In genomic region chr11:128804481-128804880, GRCh38 we compare ENCODE assay signal across 22 cellular contexts.
A peak's percentile ranks its signal among the peaks of the same experiment; 100 is the strongest.
DNase-seq lines count a peak whose midpoint lies in the region; ATAC-seq and TF ChIP-seq lines count a peak whose summit lies in the region.
"Had no signal": no experiment of that assay in that cellular context is flagged by ENCODE, and none has a peak within 500 bp of the region (broad histone marks: within the 10 kb centered on the region; RNA-seq: fewer than 3 reads in every experiment).

No MANE protein-coding gene starts in this region.

- DNase-seq in CD8-positive, alpha-beta T cell: no peak
- DNase-seq in M059J (ENCODE audit: low read depth) (peak; percentile 34), COLO668 (lab: John Stamatoyannopoulos, UW; ENCODE audit: unreplicated experiment) (no peak), Right ventricle myocardium inferior (ENCODE audit: missing footprints) (no peak), NAMALWA (ENCODE audit: low spot score) (no peak), amygdala (lab: John Stamatoyannopoulos, UW) (no peak)
- DNase-seq in effector memory CD8-positive, alpha-beta T cell: no peak
- no peak for DNase-seq in naive thymus-derived CD8-positive, alpha-beta T cell
- DNase-seq: activated T-cell treated with anti-CD3 and anti-CD28 coated beads, Interleukin-2, amount 50 U/mL, for 1 hour; DMS153; erythroblast; heart right ventricle; kidney; NCI-H1048; NCI-H2107; PC-9; stimulated activated naive B cell treated with anti-CD40 and anti-IgM and Interleukin-4, amounts not matched to agents 10 μg/mL and 1 μg/mL and 100 μg/mL, for 72 hours; tibial artery had no signal

- POLR2A ChIA-PET in CD8-positive, alpha-beta T cell (lab: Charles Lee): no interaction called here
- POLR2A ChIA-PET in naive thymus-derived CD8-positive, alpha-beta T cell (lab: Charles Lee): no interaction called here

- no peak overlapping the region for H3K4me3 ChIP-seq in CD8-positive, alpha-beta T cell (ENCODE audit: low read depth, low read length)
- H3K4me3 ChIP-seq: heart right ventricle, PC-9, SK-N-MC, smooth muscle cell, tibial artery had no signal

- H3K4me1 Mint-ChIP-seq in CD8-positive, alpha-beta T cell (ENCODE audit: low read depth): peaks cover 24% of the 10 kb centered on the region
- H3K4me1 Mint-ChIP-seq in effector memory CD8-positive, alpha-beta T cell (ENCODE audit: low read depth in 2 of 2): peaks cover 30 to 46% of the 10 kb centered on the region in 2 donors
- peaks cover 26 to 42% (median 38%) of the 10 kb centered on the region in 4 donors for H3K4me1 Mint-ChIP-seq in naive thymus-derived CD8-positive, alpha-beta T cell

- intact Hi-C loops in CD8-positive, alpha-beta T cell (cut with DNase I, micrococcal nuclease): no loop called here
- intact Hi-C loops in Right ventricle myocardium inferior (cut with DNase I): no loop called here

- no peaks in the 10 kb centered on the region for H3K9me3 Mint-ChIP-seq in CD8-positive, alpha-beta T cell
- H3K9me3 Mint-ChIP-seq in effector memory CD8-positive, alpha-beta T cell: no peaks in the 10 kb centered on the region
- H3K9me3 Mint-ChIP-seq in naive thymus-derived CD8-positive, alpha-beta T cell: no peaks in the 10 kb centered on the region
- H3K9me3 Mint-ChIP-seq: IgD-negative memory B cell; stimulated activated naive B cell treated with anti-CD40 and anti-IgM and Interleukin-4, amounts not matched to agents 10 μg/mL and 1 μg/mL and 100 μg/mL, for 72 hours had no signal

- H3K36me3 ChIP-seq in CD8-positive, alpha-beta T cell (ENCODE audit: insufficient read depth, low read length): peaks cover 54% of the 10 kb centered on the region

- H3K27me3 Mint-ChIP-seq in CD8-positive, alpha-beta T cell (ENCODE audit: low read depth): no peaks in the 10 kb centered on the region
- H3K27me3 Mint-ChIP-seq in effector memory CD8-positive, alpha-beta T cell: no peaks in the 10 kb centered on the region
- no peaks in the 10 kb centered on the region for H3K27me3 Mint-ChIP-seq in naive thymus-derived CD8-positive, alpha-beta T cell
- H3K27me3 Mint-ChIP-seq: IgD-negative memory B cell; stimulated activated naive B cell treated with anti-CD40 and anti-IgM and Interleukin-4, amounts not matched to agents 10 μg/mL and 1 μg/mL and 100 μg/mL, for 72 hours had no signal

- H3K4me3 Mint-ChIP-seq in CD8-positive, alpha-beta T cell: no peak overlapping the region
- no peak overlapping the region for H3K4me3 Mint-ChIP-seq in effector memory CD8-positive, alpha-beta T cell
- no peak overlapping the region for H3K4me3 Mint-ChIP-seq in naive thymus-derived CD8-positive, alpha-beta T cell
- H3K4me3 Mint-ChIP-seq: IgD-negative memory B cell; stimulated activated naive B cell treated with anti-CD40 and anti-IgM and Interleukin-4, amounts not matched to agents 10 μg/mL and 1 μg/mL and 100 μg/mL, for 72 hours had no signal

- H3K27ac Mint-ChIP-seq in CD8-positive, alpha-beta T cell: peak overlapping the region; percentile 70
- H3K27ac Mint-ChIP-seq in effector memory CD8-positive, alpha-beta T cell: peak overlapping the region; percentile 55 to 91
- H3K27ac Mint-ChIP-seq in naive thymus-derived CD8-positive, alpha-beta T cell: peak overlapping the region in 6 of 10 donors; percentile 15 to 80 (median 62)
- H3K27ac Mint-ChIP-seq: stimulated activated naive B cell treated with anti-CD40 and anti-IgM and Interleukin-4, amounts not matched to agents 10 μg/mL and 1 μg/mL and 100 μg/mL, for 72 hours had no signal

- no peak for ATAC-seq in CD8-positive, alpha-beta T cell
- no peak for ATAC-seq in effector memory CD8-positive, alpha-beta T cell (replicated peaks)
- ATAC-seq in naive thymus-derived CD8-positive, alpha-beta T cell: no peak
- ATAC-seq in Right ventricle myocardium inferior: no peak
- ATAC-seq: heart right ventricle; stimulated activated naive B cell treated with anti-CD40 and anti-IgM and Interleukin-4, amounts not matched to agents 10 μg/mL and 1 μg/mL and 100 μg/mL, for 72 hours had no signal

- CTCF ChIA-PET in CD8-positive, alpha-beta T cell (lab: Charles Lee): interaction anchor here (0.7 kb wide), 1 partner anchor 28 kb away, joined by 3 read pairs; no protein-coding TSS in a partner anchor

- no peaks in the 10 kb centered on the region for H3K9me3 ChIP-seq in CD8-positive, alpha-beta T cell (ENCODE audit: low read length)
- H3K9me3 ChIP-seq: heart right ventricle, tibial artery had no signal

- H3K27me3 ChIP-seq in CD8-positive, alpha-beta T cell (ENCODE audit: insufficient read depth, low read length): no peaks in the 10 kb centered on the region
- H3K27me3 ChIP-seq: heart right ventricle, tibial artery had no signal

- no peak overlapping the region for H3K27ac ChIP-seq in CD8-positive, alpha-beta T cell (ENCODE audit: low read depth, low read length)
- H3K27ac ChIP-seq: parathyroid adenoma, PC-9, SK-N-MC, tibial artery had no signal

- H3K4me1 ChIP-seq in CD8-positive, alpha-beta T cell (ENCODE audit: insufficient read depth, low read length): no peaks in the 10 kb centered on the region
- H3K4me1 ChIP-seq: parathyroid adenoma, tibial artery had no signal

- no peak for TF ChIP-seq CTCF in CD8-positive, alpha-beta T cell (IDR thresholded peaks at IDR 0.05)

- H3K36me3 Mint-ChIP-seq in CD8-positive, alpha-beta T cell: peaks cover 92% of the 10 kb centered on the region
- H3K36me3 Mint-ChIP-seq in effector memory CD8-positive, alpha-beta T cell (ENCODE audit: insufficient read depth): peaks cover 68% of the 10 kb centered on the region
- H3K36me3 Mint-ChIP-seq in naive thymus-derived CD8-positive, alpha-beta T cell: peaks cover 5 to 92% (median 41%) of the 10 kb centered on the region in 3 donors
